In the genomic region with DNA sequence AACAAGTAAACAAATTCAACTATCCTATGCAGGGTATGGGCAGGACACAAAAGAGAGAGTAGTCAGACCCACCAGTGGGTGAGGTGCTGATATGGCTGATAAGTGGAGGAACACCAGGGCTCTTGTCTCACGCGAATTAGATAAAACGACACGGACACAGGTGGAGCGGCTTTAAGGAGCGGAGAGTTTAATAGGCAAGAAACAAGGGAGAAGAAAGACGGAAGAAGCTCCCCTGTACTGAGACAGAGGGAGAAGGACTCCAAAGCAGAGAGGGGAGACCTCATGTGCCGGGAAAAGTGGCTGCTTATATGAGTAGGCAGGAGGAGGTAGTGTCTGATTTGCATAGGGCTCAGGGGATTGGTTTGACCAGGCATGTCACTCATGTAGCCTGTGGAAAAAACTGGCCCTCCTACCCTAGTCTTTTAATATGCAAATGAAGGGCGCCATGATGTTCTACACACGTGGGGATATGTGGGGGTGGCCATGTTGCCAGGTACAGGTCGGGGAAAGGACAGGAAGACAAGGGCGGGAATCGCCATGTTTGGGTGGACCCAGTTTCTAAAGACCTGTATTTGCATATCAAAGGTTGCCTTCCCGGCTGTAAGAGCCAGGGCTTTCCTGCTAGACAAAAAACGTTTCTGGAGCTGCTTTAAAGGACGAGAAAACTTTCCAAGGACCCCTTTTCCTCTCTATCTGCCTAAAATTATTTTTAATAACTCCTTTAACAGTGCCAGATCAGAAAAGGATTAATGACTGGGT, we compare ENCODE assay signal across 8 cellular contexts. TPM values are rescaled to one million over a fixed set of nuclear protein-coding genes. Genes with fewer than 3 reads are reported as not detected.
DNase-seq lines count a peak whose midpoint lies in the region; FAIRE-seq and TF ChIP-seq lines count a peak whose summit lies in the region.

No MANE protein-coding gene starts in this region.

- H3K27ac Mint-ChIP-seq in HFFc6: no peak overlapping the region

- H3K9me3 Mint-ChIP-seq in HFFc6: no peaks in the 10 kb centered on the region

- H3K36me3 ChIP-seq in kidney (ENCODE audit: control insufficient read depth in 1 of 2, insufficient read depth in 2 of 2, low read length in 2 of 2): no peaks in the 10 kb centered on the region

- no peaks in the 10 kb centered on the region for H3K9me3 ChIP-seq in kidney (ENCODE audit: control insufficient read depth in 1 of 2, low read length in 2 of 2)

- TF ChIP-seq CTCF in HFFc6 (IDR thresholded peaks at IDR 0.05): no peak
- TF ChIP-seq CTCF in kidney (IDR thresholded peaks at IDR 0.05; ENCODE audit: borderline replicate concordance, extremely low read depth, insufficient read depth): no peak

- peak overlapping the region; percentile 49 to 68 for H3K9ac ChIP-seq in kidney (ENCODE audit: low read length in 2 of 2)

- peak overlapping the region; percentile 82; the same call in 1 of the 2 replicates for H3K4me3 ChIP-seq in GM08714 (ENCODE audit: low read length)
- H3K4me3 ChIP-seq in kidney (ENCODE audit: low read length in 2 of 2): peak overlapping the region; percentile 60 to 71

- H3K27ac ChIP-seq in kidney (ENCODE audit: low read depth in 2 of 2, low read length in 2 of 2): peak overlapping the region; percentile 18 to 20

- no peaks in the 10 kb centered on the region for H3K36me3 Mint-ChIP-seq in HFFc6 (ENCODE audit: low read depth)

- intact Hi-C loops in kidney (cut with DNase I): no loop called here

- FAIRE-seq in kidney (lab: Jason Lieb, UNC): peak; percentile 96

- H3K4me3 Mint-ChIP-seq in HFFc6: peak overlapping the region; percentile 14; the same call in 1 of the 2 replicates

- peaks cover 21% of the 10 kb centered on the region for H3K27me3 Mint-ChIP-seq in HFFc6 (ENCODE audit: insufficient read depth)

- H3K4me1 ChIP-seq in kidney (ENCODE audit: control insufficient read depth in 1 of 2, insufficient read depth in 1 of 2, low read depth in 1 of 2, low read length in 2 of 2): peaks cover 0 to 5% of the 10 kb centered on the region in 2 donors

- DNase-seq in HFFc6 (peak; percentile 45), NCI-H1436 (lab: John Stamatoyannopoulos, UW) (peak; percentile 95), cerebellar cortex (ENCODE audit: low spot score) (peak; percentile 97), kidney (peak; percentile 87), NCI-H1694 (lab: John Stamatoyannopoulos, UW) (no peak)
- DNase-seq in activated CD4-positive, CD25-positive, alpha-beta regulatory T cell (lab: John Stamatoyannopoulos, UW): peak; percentile 32 to 64 (median 44)
- DNase-seq in stimulated activated CD4-positive, alpha-beta T cell treated with anti-CD3 and anti-CD28 coated beads, Interleukin-15, amount 100 ng/mL, for 48 hours (ENCODE audit: low read depth in 2 of 2): peak; percentile 76 to 79

- H3K4me1 Mint-ChIP-seq in HFFc6 (ENCODE audit: low read depth): no peaks in the 10 kb centered on the region; the same call in 1 of the 2 replicates

RNA-seq across cellular contexts. Expression of a gene that starts 28.8 kb away (rescaled TPM):
- total RNA-seq in HFFc6 (2021; fragmentation: NEBNext Ultra II Directional; extraction: Animal tissue kit (Norgen Biotek cat#: 25700)): not detected
- 0.47 TPM for total RNA-seq in kidney
- not detected for polyA plus RNA-seq in kidney (ENCODE audit: insufficient read depth, low read depth, low replicate concordance)

RNA-seq across cellular contexts. Expression of a gene that starts 39.4 kb away (rescaled TPM):
- 100 to 1,000 TPM; 528 to 684 (median 604) TPM for total RNA-seq in HFFc6 (2021; fragmentation: NEBNext Ultra II Directional; extraction: Animal tissue kit (Norgen Biotek cat#: 25700))
- total RNA-seq in kidney: 398 TPM
- 462 TPM for polyA plus RNA-seq in kidney (ENCODE audit: insufficient read depth, low read depth, low replicate concordance)
